ENCODE assay signal across 1 cellular context in the genomic region with DNA sequence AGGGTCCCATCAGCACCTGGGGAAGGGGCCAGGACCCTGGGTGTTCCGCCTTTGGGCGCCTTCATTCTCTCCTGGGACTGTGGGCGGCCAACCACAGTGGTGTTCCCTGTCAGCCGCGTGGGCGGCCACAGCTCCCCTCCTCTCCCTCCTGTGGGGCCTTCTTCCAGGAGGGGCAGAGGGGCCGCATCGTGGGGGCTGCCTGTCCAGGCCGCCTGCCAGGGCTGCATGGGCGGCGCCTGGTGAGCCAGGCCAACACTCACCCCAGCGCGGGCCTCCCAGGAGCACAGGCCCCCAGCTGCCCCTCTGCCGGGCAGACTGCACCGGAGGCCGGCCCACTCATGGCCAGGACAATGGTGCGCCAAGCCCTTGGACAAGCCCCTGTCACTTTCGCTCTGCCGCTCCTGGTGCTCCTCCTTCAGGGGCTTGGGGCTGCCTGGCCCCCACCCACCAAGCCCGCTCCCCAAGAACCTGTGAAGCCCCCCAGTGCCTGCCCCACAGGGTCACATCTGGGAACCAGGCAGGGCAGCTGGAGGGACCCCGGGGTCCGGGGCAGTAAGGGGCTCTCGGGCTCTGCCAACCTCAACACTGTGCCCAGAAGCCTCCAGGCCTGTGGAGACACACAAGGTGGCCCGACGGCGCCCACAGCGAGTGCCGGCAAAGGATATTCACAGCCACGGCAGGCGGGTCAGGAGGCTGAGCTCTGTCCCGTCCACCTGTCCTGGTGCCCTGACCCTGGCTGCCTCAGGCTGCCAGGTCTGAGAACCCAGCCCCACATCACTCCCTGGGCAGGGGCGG.
TF ChIP-seq lines count a peak whose summit lies in the region.

No MANE protein-coding gene starts in this region.

TF ChIP-seq in K562, 482 proteins besides CTCF, POLR2A, EP300 and RAD21:
- TF ChIP-seq CBX1 (IDR thresholded peaks at IDR 0.05; ENCODE audit: low read depth): no peak
- TF ChIP-seq EGR1 (conservative IDR thresholded peaks at IDR 0.05): 0 out of 2 replicates have a peak, but pooled peaks have one; percentile 16
- TF ChIP-seq POLR2G (IDR thresholded peaks at IDR 0.05; ENCODE audit: low read depth, low read length): 0 out of 2 replicates have a peak, but pooled peaks have one; percentile 17
TF ChIP-seq in K562: peak in this region for 2.
